11 cellular contexts compared by ENCODE assay signal in genomic region chr21:31397939-31398338, GRCh38. TPM values are rescaled to one million over a fixed set of nuclear protein-coding genes. Genes with fewer than 3 reads are reported as not detected.
DNase-seq lines count a peak whose midpoint lies in the region; TF ChIP-seq lines count a peak whose summit lies in the region.
"Had no signal": no experiment of that assay in that cellular context is flagged by ENCODE, and none has a peak within 500 bp of the region (broad histone marks: within the 10 kb centered on the region; RNA-seq: fewer than 3 reads in every experiment).

No MANE protein-coding gene starts in this region.

- 67% methylated on average over 1 of the region's 1 CpG for WGBS in hepatocyte (ENCODE audit: low lambda C conversion rate, missing lambda C conversion rate)

- TF ChIP-seq CTCF in hepatocyte (IDR thresholded peaks at IDR 0.05; ENCODE audit: poor library complexity) (no peak), vagina (IDR thresholded peaks at IDR 0.05) (no peak)

- no peak for TF ChIP-seq POLR2A in vagina (IDR thresholded peaks at IDR 0.05)

- H3K36me3 ChIP-seq in CD4-positive, alpha-beta memory T cell (ENCODE audit: insufficient read depth, low read length), result no peaks in the 10 kb centered on the region
- no peaks in the 10 kb centered on the region for H3K36me3 ChIP-seq in hepatocyte (replicated peaks; ENCODE audit: insufficient read depth, low read depth)
- H3K36me3 ChIP-seq in vagina, result no peaks in the 10 kb centered on the region
- H3K36me3 ChIP-seq: Peyer's patch, sigmoid colon, thoracic aorta had no signal

- H3K4me3 Mint-ChIP-seq in CD4-positive, alpha-beta memory T cell, result peak overlapping the region; percentile 34 to 81 (median 60)
- peak overlapping the region; percentile 37 for H3K4me3 Mint-ChIP-seq in activated T-helper 1 cell treated with anti-CD3 and anti-CD28 coated beads, Interleukin-12 subunit alpha, Interleukin-12 subunit beta, Interleukin-2, Interleukin-4 antibody, amounts not matched to agents 30 ng/mL and 10 ng/mL and 1 ng/mL, durations not matched to agents 14 hours and 24 hours and 36 hours
- H3K4me3 Mint-ChIP-seq: naive B cell had no signal

- H2AFZ ChIP-seq in hepatocyte, result no peak overlapping the region

- H3K27me3 ChIP-seq in CD4-positive, alpha-beta memory T cell (ENCODE audit: insufficient read depth, low read length), result no peaks in the 10 kb centered on the region
- H3K27me3 ChIP-seq in hepatocyte (no peaks in the 10 kb centered on the region), vagina (no peaks in the 10 kb centered on the region)
- H3K27me3 ChIP-seq: Peyer's patch, sigmoid colon had no signal

- no peaks in the 10 kb centered on the region for H3K9me2 ChIP-seq in hepatocyte (replicated peaks; ENCODE audit: insufficient read depth)

- H3K4me1 ChIP-seq in CD4-positive, alpha-beta memory T cell (ENCODE audit: insufficient read depth, low read length), result peaks cover 36% of the 10 kb centered on the region
- H3K4me1 ChIP-seq in hepatocyte (ENCODE audit: insufficient read depth) (peaks cover 9% of the 10 kb centered on the region), vagina (no peaks in the 10 kb centered on the region)
- H3K4me1 ChIP-seq: sigmoid colon had no signal

- H3K4me2 ChIP-seq in hepatocyte, result peak overlapping the region; percentile 6

- no peaks in the 10 kb centered on the region for H3K79me2 ChIP-seq in hepatocyte

- no peak overlapping the region for H3K27ac ChIP-seq in CD4-positive, alpha-beta memory T cell (ENCODE audit: low read depth, low read length)
- peak overlapping the region; percentile 21 for H3K27ac ChIP-seq in hepatocyte
- H3K27ac ChIP-seq in vagina, result no peak overlapping the region
- H3K27ac ChIP-seq: Peyer's patch, sigmoid colon, thoracic aorta had no signal

- POLR2A ChIA-PET in CD4-positive, alpha-beta memory T cell (lab: Charles Lee; ENCODE audit: partially characterized antibody), result interaction anchor here (0.6 to 0.7 kb wide), 2 partner anchors 49 to 188 kb away, joined by 3 read pairs; no protein-coding TSS in a partner anchor
- POLR2A ChIA-PET in HEK293T (lab: Yijun Ruan, JAX), result no interaction called here

- H3K9me3 ChIP-seq in CD4-positive, alpha-beta memory T cell (ENCODE audit: control insufficient read depth in 1 of 2, low read length in 2 of 2), result no peaks in the 10 kb centered on the region
- H3K9me3 ChIP-seq in hepatocyte (ENCODE audit: low read depth) (no peaks in the 10 kb centered on the region), vagina (no peaks in the 10 kb centered on the region)
- H3K9me3 ChIP-seq: Peyer's patch, sigmoid colon, thoracic aorta had no signal

- peak overlapping the region; percentile 74 to 91 (median 80) for H3K27ac Mint-ChIP-seq in CD4-positive, alpha-beta memory T cell
- H3K27ac Mint-ChIP-seq in activated T-helper 1 cell treated with anti-CD3 and anti-CD28 coated beads, Interleukin-12 subunit alpha, Interleukin-12 subunit beta, Interleukin-2, Interleukin-4 antibody, amounts not matched to agents 30 ng/mL and 10 ng/mL and 1 ng/mL, durations not matched to agents 14 hours and 24 hours and 36 hours, result peak overlapping the region; percentile 58
- H3K27ac Mint-ChIP-seq: naive B cell had no signal

- DNase-seq in CD4-positive, alpha-beta memory T cell, result peak; percentile 47 to 61 (median 52)
- peak; percentile 34 for DNase-seq in HEK293T (ENCODE audit: extremely low spot score)
- DNase-seq in activated T-helper 1 cell treated with anti-CD3 and anti-CD28 coated beads, Interleukin-12 subunit alpha, Interleukin-12 subunit beta, Interleukin-2, Interleukin-4 antibody, amounts not matched to agents 30 ng/mL and 10 ng/mL and 1 ng/mL, durations not matched to agents 14 hours and 24 hours and 36 hours (ENCODE audit: low spot score), result peak; percentile 10
- no peak for DNase-seq in hepatocyte (ENCODE audit: low spot score)
- no peak for DNase-seq in HCEC 1CT
- DNase-seq in vagina (ENCODE audit: extremely low spot score in 2 of 2), result no peak
- DNase-seq in NCI-H1417 treated with DMSO at 0.1 percent for 48 hours (lab: John Stamatoyannopoulos, UW), result no peak
- DNase-seq: naive B cell, Peyer's patch, sigmoid colon had no signal

- CTCF ChIA-PET in CD4-positive, alpha-beta memory T cell (lab: Charles Lee; ENCODE audit: partially characterized antibody), result interaction anchor here (1.0 kb wide), 1 partner anchor 74 kb away, joined by 5 read pairs; no protein-coding TSS in a partner anchor
- CTCF ChIA-PET in HEK293T (lab: Yijun Ruan, JAX), result interaction anchor here (0.6 kb wide), 1 partner anchor 84 kb away, joined by 3 read pairs; no protein-coding TSS in a partner anchor

- H3K36me3 Mint-ChIP-seq in CD4-positive, alpha-beta memory T cell, result no peaks in the 10 kb centered on the region
- peaks cover 4% of the 10 kb centered on the region for H3K36me3 Mint-ChIP-seq in activated T-helper 1 cell treated with anti-CD3 and anti-CD28 coated beads, Interleukin-12 subunit alpha, Interleukin-12 subunit beta, Interleukin-2, Interleukin-4 antibody, amounts not matched to agents 30 ng/mL and 10 ng/mL and 1 ng/mL, durations not matched to agents 14 hours and 24 hours and 36 hours (ENCODE audit: low read depth)
- H3K36me3 Mint-ChIP-seq: naive B cell had no signal

- H3K27me3 Mint-ChIP-seq in CD4-positive, alpha-beta memory T cell, result no peaks in the 10 kb centered on the region
- H3K27me3 Mint-ChIP-seq in activated T-helper 1 cell treated with anti-CD3 and anti-CD28 coated beads, Interleukin-12 subunit alpha, Interleukin-12 subunit beta, Interleukin-2, Interleukin-4 antibody, amounts not matched to agents 30 ng/mL and 10 ng/mL and 1 ng/mL, durations not matched to agents 14 hours and 24 hours and 36 hours (ENCODE audit: insufficient read depth), result peaks cover 3% of the 10 kb centered on the region
- H3K27me3 Mint-ChIP-seq: naive B cell had no signal

- intact Hi-C loops in CD4-positive, alpha-beta memory T cell (cut with micrococcal nuclease), result loop anchor here (2.0 to 10.0 kb wide), 2 partner anchors 43 to 107 kb away; no protein-coding TSS in a partner anchor
- intact Hi-C loops in activated T-helper 1 cell treated with anti-CD3 and anti-CD28 coated beads, Interleukin-12 subunit alpha, Interleukin-12 subunit beta, Interleukin-2, Interleukin-4 antibody, amounts not matched to agents 30 ng/mL and 10 ng/mL and 1 ng/mL, durations not matched to agents 14 hours and 24 hours and 36 hours (cut with micrococcal nuclease), result loop anchor here (2.0 to 5.0 kb wide), 2 partner anchors 29 to 36 kb away; no protein-coding TSS in a partner anchor
- intact Hi-C loops in vagina (cut with DNase I), result no loop called here

- peaks cover 28 to 50% (median 38%) of the 10 kb centered on the region in 4 donors for H3K4me1 Mint-ChIP-seq in CD4-positive, alpha-beta memory T cell
- H3K4me1 Mint-ChIP-seq in activated T-helper 1 cell treated with anti-CD3 and anti-CD28 coated beads, Interleukin-12 subunit alpha, Interleukin-12 subunit beta, Interleukin-2, Interleukin-4 antibody, amounts not matched to agents 30 ng/mL and 10 ng/mL and 1 ng/mL, durations not matched to agents 14 hours and 24 hours and 36 hours (ENCODE audit: low read depth), result peaks cover 43% of the 10 kb centered on the region

- no peaks in the 10 kb centered on the region for H4K20me1 ChIP-seq in hepatocyte (ENCODE audit: insufficient read depth, poor library complexity, severe bottlenecking)

- H3K9me3 Mint-ChIP-seq in CD4-positive, alpha-beta memory T cell, result no peaks in the 10 kb centered on the region
- H3K9me3 Mint-ChIP-seq in activated T-helper 1 cell treated with anti-CD3 and anti-CD28 coated beads, Interleukin-12 subunit alpha, Interleukin-12 subunit beta, Interleukin-2, Interleukin-4 antibody, amounts not matched to agents 30 ng/mL and 10 ng/mL and 1 ng/mL, durations not matched to agents 14 hours and 24 hours and 36 hours, result no peaks in the 10 kb centered on the region
- H3K9me3 Mint-ChIP-seq: naive B cell had no signal

- H3K4me3 ChIP-seq in CD4-positive, alpha-beta memory T cell (ENCODE audit: low read length in 2 of 2), result peak overlapping the region; percentile 18 to 25
- no peak overlapping the region for H3K4me3 ChIP-seq in hepatocyte
- no peak overlapping the region for H3K4me3 ChIP-seq in vagina
- H3K4me3 ChIP-seq: Peyer's patch, sigmoid colon, thoracic aorta had no signal

TF ChIP-seq in HEK293T, 16 proteins besides CTCF, POLR2A, EP300 and RAD21:
- TF ChIP-seq ZNF384 (IDR thresholded peaks at IDR 0.05) (no peak), CTBP1 (IDR thresholded peaks at IDR 0.05; ENCODE audit: borderline replicate concordance) (no peak), ARNT (IDR thresholded peaks at IDR 0.05) (no peak), FOXM1 (IDR thresholded peaks at IDR 0.05; ENCODE audit: borderline replicate concordance) (no peak), HDGF (IDR thresholded peaks at IDR 0.05; ENCODE audit: borderline replicate concordance) (no peak), L3MBTL2 (conservative IDR thresholded peaks at IDR 0.05) (no peak), BHLHE40 (IDR thresholded peaks at IDR 0.05; ENCODE audit: borderline replicate concordance) (no peak), LEF1 (IDR thresholded peaks at IDR 0.05; ENCODE audit: borderline replicate concordance) (no peak), FOXK2 (IDR thresholded peaks at IDR 0.05) (no peak), TARDBP (IDR thresholded peaks at IDR 0.05) (no peak), ELF4 (IDR thresholded peaks at IDR 0.05) (no peak), SP1 (IDR thresholded peaks at IDR 0.05) (no peak), SUZ12 (IDR thresholded peaks at IDR 0.05) (no peak), NFRKB (IDR thresholded peaks at IDR 0.05) (no peak), FOXA1 (IDR thresholded peaks at IDR 0.05) (no peak), PKNOX1 (IDR thresholded peaks at IDR 0.05) (no peak)

RNA-seq across cellular contexts. Expression of gene TIAM1, which starts 53.9 kb away (rescaled TPM):
- total RNA-seq in CD4-positive, alpha-beta memory T cell, result 100 to 1,000 TPM; 103 to 104 TPM
- polyA plus RNA-seq in CD4-positive, alpha-beta memory T cell, result 10 to 100 TPM; 22.5 to 31.4 TPM
- total RNA-seq in activated T-helper 1 cell treated with anti-CD3 and anti-CD28 coated beads, Interleukin-12 subunit alpha, Interleukin-12 subunit beta, Interleukin-2, Interleukin-4 antibody, amounts not matched to agents 30 ng/mL and 10 ng/mL and 1 ng/mL, durations not matched to agents 14 hours and 24 hours and 36 hours, result 119 and 127 TPM in 2 replicates
- total RNA-seq in hepatocyte (8.8 and 10.4 TPM in 2 replicates), vagina (41.3 TPM)
- polyA plus RNA-seq in hepatocyte, result 8.8 and 11.3 TPM in 2 replicates

Comparison
In these comparisons a context has a peak if more than half of its experiments do, and no peak if none do; other contexts are left out.
1. DNase-seq: peak in CD4-positive, alpha-beta memory T cell (5 of 5), HEK293T (single experiment) and activated T-helper 1 cell treated with anti-CD3 and anti-CD28 coated beads, Interleukin-12 subunit alpha, Interleukin-12 subunit beta, Interleukin-2, Interleukin-4 antibody, amounts not matched to agents 30 ng/mL and 10 ng/mL and 1 ng/mL, durations not matched to agents 14 hours and 24 hours and 36 hours (single experiment); none in hepatocyte (single experiment), HCEC 1CT (single experiment), vagina (0 of 2) and NCI-H1417 treated with DMSO at 0.1 percent for 48 hours (single experiment).
2. H3K4me3 ChIP-seq: peak in CD4-positive, alpha-beta memory T cell (2 of 2); none in hepatocyte (single experiment) and vagina (0 of 2).